ENCODE assay signal across 1 cellular context in the genomic region with DNA sequence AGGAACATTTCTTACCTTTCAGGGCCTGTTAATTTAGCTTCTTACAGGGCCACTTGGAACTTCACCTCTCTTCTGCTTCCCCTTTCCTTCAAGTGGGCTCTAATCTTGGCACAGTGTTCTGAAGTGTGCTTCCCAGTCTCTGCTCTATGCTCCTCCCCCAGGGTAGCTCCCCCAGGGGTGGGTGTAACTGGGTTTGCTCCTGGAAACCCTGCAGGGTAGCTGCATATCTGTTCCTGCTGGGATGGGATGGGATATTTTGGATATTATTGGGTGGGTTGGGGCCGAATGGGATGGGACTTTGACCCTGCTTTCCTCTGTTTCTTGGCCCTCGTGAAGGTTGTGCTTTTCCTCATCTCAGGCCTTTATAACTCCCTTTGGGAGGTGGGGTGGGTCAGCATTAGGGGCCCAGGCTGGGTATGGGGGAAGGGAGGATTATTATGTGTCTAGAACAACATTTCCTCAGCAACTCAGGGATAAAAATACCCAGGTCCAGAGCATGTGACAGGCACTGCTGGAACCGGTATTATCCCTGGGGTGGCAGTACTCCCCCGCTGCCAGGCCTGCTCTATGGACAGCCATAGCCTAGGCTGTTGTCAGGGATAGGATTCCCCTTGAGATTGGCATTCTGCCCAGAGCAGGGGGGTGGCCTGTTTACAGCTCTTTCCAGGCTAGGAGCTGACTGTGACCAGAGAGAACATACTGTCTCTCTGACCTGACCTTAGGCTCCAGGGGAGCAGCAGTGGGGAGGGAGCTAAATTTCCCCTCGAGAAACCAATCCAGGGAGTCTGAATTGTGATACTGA.
TF ChIP-seq lines count a peak whose summit lies in the region.

No MANE protein-coding gene starts in this region.

TF ChIP-seq in GM23338, 12 proteins besides CTCF, POLR2A, EP300 and RAD21 (continued from another document):
- TF ChIP-seq, protein P1, sequence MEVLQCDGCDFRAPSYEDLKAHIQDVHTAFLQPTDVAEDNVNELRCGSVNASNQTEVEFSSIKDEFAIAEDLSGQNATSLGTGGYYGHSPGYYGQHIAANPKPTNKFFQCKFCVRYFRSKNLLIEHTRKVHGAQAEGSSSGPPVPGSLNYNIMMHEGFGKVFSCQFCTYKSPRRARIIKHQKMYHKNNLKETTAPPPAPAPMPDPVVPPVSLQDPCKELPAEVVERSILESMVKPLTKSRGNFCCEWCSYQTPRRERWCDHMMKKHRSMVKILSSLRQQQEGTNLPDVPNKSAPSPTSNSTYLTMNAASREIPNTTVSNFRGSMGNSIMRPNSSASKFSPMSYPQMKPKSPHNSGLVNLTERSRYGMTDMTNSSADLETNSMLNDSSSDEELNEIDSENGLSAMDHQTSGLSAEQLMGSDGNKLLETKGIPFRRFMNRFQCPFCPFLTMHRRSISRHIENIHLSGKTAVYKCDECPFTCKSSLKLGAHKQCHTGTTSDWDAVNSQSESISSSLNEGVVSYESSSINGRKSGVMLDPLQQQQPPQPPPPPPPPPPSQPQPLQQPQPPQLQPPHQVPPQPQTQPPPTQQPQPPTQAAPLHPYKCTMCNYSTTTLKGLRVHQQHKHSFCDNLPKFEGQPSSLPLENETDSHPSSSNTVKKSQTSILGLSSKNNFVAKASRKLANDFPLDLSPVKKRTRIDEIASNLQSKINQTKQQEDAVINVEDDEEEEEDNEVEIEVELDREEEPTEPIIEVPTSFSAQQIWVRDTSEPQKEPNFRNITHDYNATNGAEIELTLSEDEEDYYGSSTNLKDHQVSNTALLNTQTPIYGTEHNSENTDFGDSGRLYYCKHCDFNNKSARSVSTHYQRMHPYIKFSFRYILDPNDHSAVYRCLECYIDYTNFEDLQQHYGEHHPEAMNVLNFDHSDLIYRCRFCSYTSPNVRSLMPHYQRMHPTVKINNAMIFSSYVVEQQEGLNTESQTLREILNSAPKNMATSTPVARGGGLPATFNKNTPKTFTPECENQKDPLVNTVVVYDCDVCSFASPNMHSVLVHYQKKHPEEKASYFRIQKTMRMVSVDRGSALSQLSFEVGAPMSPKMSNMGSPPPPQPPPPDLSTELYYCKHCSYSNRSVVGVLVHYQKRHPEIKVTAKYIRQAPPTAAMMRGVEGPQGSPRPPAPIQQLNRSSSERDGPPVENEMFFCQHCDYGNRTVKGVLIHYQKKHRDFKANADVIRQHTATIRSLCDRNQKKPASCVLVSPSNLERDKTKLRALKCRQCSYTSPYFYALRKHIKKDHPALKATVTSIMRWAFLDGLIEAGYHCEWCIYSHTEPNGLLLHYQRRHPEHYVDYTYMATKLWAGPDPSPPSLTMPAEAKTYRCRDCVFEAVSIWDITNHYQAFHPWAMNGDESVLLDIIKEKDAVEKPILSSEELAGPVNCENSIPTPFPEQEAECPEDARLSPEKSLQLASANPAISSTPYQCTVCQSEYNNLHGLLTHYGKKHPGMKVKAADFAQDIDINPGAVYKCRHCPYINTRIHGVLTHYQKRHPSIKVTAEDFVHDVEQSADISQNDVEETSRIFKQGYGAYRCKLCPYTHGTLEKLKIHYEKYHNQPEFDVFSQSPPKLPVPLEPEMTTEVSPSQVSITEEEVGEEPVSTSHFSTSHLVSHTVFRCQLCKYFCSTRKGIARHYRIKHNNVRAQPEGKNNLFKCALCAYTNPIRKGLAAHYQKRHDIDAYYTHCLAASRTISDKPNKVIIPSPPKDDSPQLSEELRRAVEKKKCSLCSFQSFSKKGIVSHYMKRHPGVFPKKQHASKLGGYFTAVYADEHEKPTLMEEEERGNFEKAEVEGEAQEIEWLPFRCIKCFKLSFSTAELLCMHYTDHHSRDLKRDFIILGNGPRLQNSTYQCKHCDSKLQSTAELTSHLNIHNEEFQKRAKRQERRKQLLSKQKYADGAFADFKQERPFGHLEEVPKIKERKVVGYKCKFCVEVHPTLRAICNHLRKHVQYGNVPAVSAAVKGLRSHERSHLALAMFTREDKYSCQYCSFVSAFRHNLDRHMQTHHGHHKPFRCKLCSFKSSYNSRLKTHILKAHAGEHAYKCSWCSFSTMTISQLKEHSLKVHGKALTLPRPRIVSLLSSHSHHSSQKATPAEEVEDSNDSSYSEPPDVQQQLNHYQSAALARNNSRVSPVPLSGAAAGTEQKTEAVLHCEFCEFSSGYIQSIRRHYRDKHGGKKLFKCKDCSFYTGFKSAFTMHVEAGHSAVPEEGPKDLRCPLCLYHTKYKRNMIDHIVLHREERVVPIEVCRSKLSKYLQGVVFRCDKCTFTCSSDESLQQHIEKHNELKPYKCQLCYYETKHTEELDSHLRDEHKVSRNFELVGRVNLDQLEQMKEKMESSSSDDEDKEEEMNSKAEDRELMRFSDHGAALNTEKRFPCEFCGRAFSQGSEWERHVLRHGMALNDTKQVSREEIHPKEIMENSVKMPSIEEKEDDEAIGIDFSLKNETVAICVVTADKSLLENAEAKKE (CRISPR knock-in tag; IDR thresholded peaks at IDR 0.05), result no peak
- TF ChIP-seq ZNF114 (CRISPR knock-in tag; IDR thresholded peaks at IDR 0.05) (no peak), EZH2phosphoT487 (IDR thresholded peaks at IDR 0.05; ENCODE audit: unreplicated experiment) (no peak)
